In genomic region chr12:65756956-65757511, GRCh38 we compare ENCODE assay signal across 9 cellular contexts.
A peak's percentile ranks its signal among the peaks of the same experiment; 100 is the strongest.
DNase-seq lines count a peak whose midpoint lies in the region; ATAC-seq and TF ChIP-seq lines count a peak whose summit lies in the region.
"Had no signal": no experiment of that assay in that cellular context is flagged by ENCODE, and none has a peak within 500 bp of the region (broad histone marks: within the 10 kb centered on the region; RNA-seq: fewer than 3 reads in every experiment).

No MANE protein-coding gene starts in this region.

- RAD21 ChIA-PET in HCT116 (lab: Charles Lee; ENCODE audit: low non-redundant PET in 1 of 2, low total read pairs in 2 of 2, uncharacterized antibody in 2 of 2, unreplicated experiment in 2 of 2): no interaction called here

- no peaks in the 10 kb centered on the region for H3K27me3 Mint-ChIP-seq in activated naive CD4-positive, alpha-beta T cell treated with anti-CD3 and anti-CD28 coated beads, Interleukin-2, amount 10 ng/mL, durations not matched to agents 7 days and 5 days

- no peaks in the 10 kb centered on the region for H3K36me3 ChIP-seq in HCT116 (ENCODE audit: control insufficient read depth in 1 of 2, insufficient read depth in 2 of 2, low read length in 2 of 2)

- no peaks in the 10 kb centered on the region for H3K36me3 Mint-ChIP-seq in activated naive CD4-positive, alpha-beta T cell treated with anti-CD3 and anti-CD28 coated beads, Interleukin-2, amount 50 U/mL, for 72 hours
- no peaks in the 10 kb centered on the region for H3K36me3 Mint-ChIP-seq in activated naive CD4-positive, alpha-beta T cell treated with anti-CD3 and anti-CD28 coated beads, Interleukin-2, amount 10 ng/mL, durations not matched to agents 7 days and 5 days
- no peaks in the 10 kb centered on the region for H3K36me3 Mint-ChIP-seq in stimulated activated effector memory CD8-positive, alpha-beta T cell treated with anti-CD3 and anti-CD28 coated beads, Interleukin-12 subunit alpha, Interleukin-12 subunit beta, amount 100 ng/mL, for 72 hours

- no peaks in the 10 kb centered on the region for H3K9me2 ChIP-seq in HCT116 (ENCODE audit: insufficient read depth)

- H3K4me3 ChIP-seq in HCT116 (replicated peaks in 1 of 2; ENCODE audit: low read depth in 1 of 2, low read length in 2 of 2): no peak overlapping the region

- no peaks in the 10 kb centered on the region for H3K27me3 ChIP-seq in HCT116 (ENCODE audit: insufficient read depth, low read length)

- H3K27ac Mint-ChIP-seq in activated naive CD4-positive, alpha-beta T cell treated with anti-CD3 and anti-CD28 coated beads, Interleukin-2, amount 50 U/mL, for 72 hours: peak overlapping the region; percentile 37 to 38
- no peak overlapping the region for H3K27ac Mint-ChIP-seq in activated naive CD4-positive, alpha-beta T cell treated with anti-CD3 and anti-CD28 coated beads, Interleukin-2, amount 10 ng/mL, durations not matched to agents 7 days and 5 days
- no peak overlapping the region for H3K27ac Mint-ChIP-seq in stimulated activated effector memory CD8-positive, alpha-beta T cell treated with anti-CD3 and anti-CD28 coated beads, Interleukin-12 subunit alpha, Interleukin-12 subunit beta, amount 100 ng/mL, for 72 hours
- H3K27ac Mint-ChIP-seq: B cell had no signal

- no peaks in the 10 kb centered on the region for H4K20me1 ChIP-seq in HCT116 (ENCODE audit: insufficient read depth)

- H3K4me3 Mint-ChIP-seq in activated naive CD4-positive, alpha-beta T cell treated with anti-CD3 and anti-CD28 coated beads, Interleukin-2, amount 10 ng/mL, durations not matched to agents 7 days and 5 days: no peak overlapping the region
- H3K4me3 Mint-ChIP-seq in stimulated activated effector memory CD8-positive, alpha-beta T cell treated with anti-CD3 and anti-CD28 coated beads, Interleukin-12 subunit alpha, Interleukin-12 subunit beta, amount 100 ng/mL, for 72 hours: no peak overlapping the region
- H3K4me3 Mint-ChIP-seq: B cell had no signal

- peak overlapping the region; percentile 13; the same call in 1 of the 2 replicates for H3K4me2 ChIP-seq in HCT116 (ENCODE audit: low read length)

- no peak for TF ChIP-seq RAD21 in HCT116 (IDR thresholded peaks at IDR 0.05; ENCODE audit: low read depth)

- intact Hi-C loops in HCT116 (cut with micrococcal nuclease): no loop called here

- peaks cover 0 to 8% of the 10 kb centered on the region in 2 donors for H3K9me3 Mint-ChIP-seq in activated naive CD4-positive, alpha-beta T cell treated with anti-CD3 and anti-CD28 coated beads, Interleukin-2, amount 50 U/mL, for 72 hours
- H3K9me3 Mint-ChIP-seq in activated naive CD4-positive, alpha-beta T cell treated with anti-CD3 and anti-CD28 coated beads, Interleukin-2, amount 10 ng/mL, durations not matched to agents 7 days and 5 days: no peaks in the 10 kb centered on the region
- peaks cover 3% of the 10 kb centered on the region for H3K9me3 Mint-ChIP-seq in stimulated activated effector memory CD8-positive, alpha-beta T cell treated with anti-CD3 and anti-CD28 coated beads, Interleukin-12 subunit alpha, Interleukin-12 subunit beta, amount 100 ng/mL, for 72 hours

- TF ChIP-seq CTCF in HCT116 (IDR thresholded peaks at IDR 0.05 in 2 of 3, conservative IDR thresholded peaks at IDR 0.05 in 1 of 3; ENCODE audit: borderline replicate concordance in 1 of 3, insufficient read depth in 1 of 3, low read depth in 2 of 3, low read length in 2 of 3): no peak

- H2AFZ ChIP-seq in HCT116 (ENCODE audit: low read depth, low read length, poor library complexity, severe bottlenecking): peak overlapping the region; percentile 46

- CTCF ChIA-PET in activated naive CD4-positive, alpha-beta T cell treated with anti-CD3 and anti-CD28 coated beads, Interleukin-2, amount 10 ng/mL, durations not matched to agents 7 days and 5 days (lab: Charles Lee): interaction anchor here (1.4 kb wide), 1 partner anchor 28 kb away, joined by 3 read pairs; no protein-coding TSS in a partner anchor
- CTCF ChIA-PET in HCT116 (lab: Charles Lee): no interaction called here

- H3K9ac ChIP-seq in HCT116 (ENCODE audit: low read length): no peak overlapping the region

- H3K27ac ChIP-seq in HCT116 (ENCODE audit: low read depth, low read length): peak overlapping the region; percentile 26; the same call in 1 of the 2 replicates

- H3K4me1 Mint-ChIP-seq in activated naive CD4-positive, alpha-beta T cell treated with anti-CD3 and anti-CD28 coated beads, Interleukin-2, amount 10 ng/mL, durations not matched to agents 7 days and 5 days: no peaks in the 10 kb centered on the region
- H3K4me1 Mint-ChIP-seq in stimulated activated effector memory CD8-positive, alpha-beta T cell treated with anti-CD3 and anti-CD28 coated beads, Interleukin-12 subunit alpha, Interleukin-12 subunit beta, amount 100 ng/mL, for 72 hours: no peaks in the 10 kb centered on the region
- H3K4me1 Mint-ChIP-seq: B cell had no signal

- no peaks in the 10 kb centered on the region for H3K79me2 ChIP-seq in HCT116 (ENCODE audit: insufficient read depth, low read length)

- no peaks in the 10 kb centered on the region for H3K9me3 ChIP-seq in HCT116 (ENCODE audit: control insufficient read depth in 1 of 2, insufficient read depth in 1 of 2, low read depth in 1 of 2, low read length in 2 of 2)

- peak; percentile 92 to 96 for ATAC-seq in activated naive CD4-positive, alpha-beta T cell treated with anti-CD3 and anti-CD28 coated beads, Interleukin-2, amount 50 U/mL, for 72 hours
- ATAC-seq in HCT116: no peak; the same call in 1 of the 2 replicates
- ATAC-seq in HG03558 (IDR thresholded peaks at IDR 0.05; ENCODE audit: extremely low read depth, unreplicated experiment): peak; percentile 85
- peak; percentile 74 for ATAC-seq in stimulated activated effector memory CD8-positive, alpha-beta T cell treated with anti-CD3 and anti-CD28 coated beads, Interleukin-12 subunit alpha, Interleukin-12 subunit beta, amount 100 ng/mL, for 72 hours

- POLR2A ChIA-PET in HCT116 (lab: Charles Lee): no interaction called here

- no TSS peak for BruUV-seq in HCT116 (replicated peaks; lab: Mats Ljungman, UMichigan)

- no peak for TF ChIP-seq POLR2A in HCT116 (IDR thresholded peaks at IDR 0.05; ENCODE audit: borderline replicate concordance, extremely low read depth, insufficient read depth, insufficient read length)

- DNase-seq in activated naive CD4-positive, alpha-beta T cell treated with anti-CD3 and anti-CD28 coated beads, Interleukin-2, amount 50 U/mL, for 72 hours (ENCODE audit: low spot score in 2 of 2): peak in 1 of 2 donors; percentile 30
- DNase-seq in activated naive CD4-positive, alpha-beta T cell treated with anti-CD3 and anti-CD28 coated beads, Interleukin-2, amount 10 ng/mL, durations not matched to agents 7 days and 5 days: no peak
- no peak for DNase-seq in HCT116 (ENCODE audit: low read depth, low spot score)
- no peak for DNase-seq in stimulated activated effector memory CD8-positive, alpha-beta T cell treated with anti-CD3 and anti-CD28 coated beads, Interleukin-12 subunit alpha, Interleukin-12 subunit beta, amount 100 ng/mL, for 72 hours (ENCODE audit: low spot score in 2 of 2)
- no peak for DNase-seq in hepatic stellate cell (ENCODE audit: low spot score)
- DNase-seq in SHP77 treated with DMSO at 0.1 percent for 48 hours (lab: John Stamatoyannopoulos, UW): no peak
- DNase-seq in NCI-H187 treated with DMSO at 0.1 percent for 48 hours (lab: John Stamatoyannopoulos, UW): no peak

- peaks cover 17 to 28% of the 10 kb centered on the region in 2 experiments for H3K4me1 ChIP-seq in HCT116 (ENCODE audit: control insufficient read depth in 1 of 2, insufficient read depth in 2 of 2, low read length in 2 of 2)

TF ChIP-seq in HCT116, 20 proteins besides CTCF, POLR2A, EP300 and RAD21:
- TF ChIP-seq TCF7L2 (IDR thresholded peaks at IDR 0.05; ENCODE audit: borderline replicate concordance, extremely low read depth, insufficient read depth, insufficient read length) (peak; percentile 39), CBX3 (IDR thresholded peaks at IDR 0.05; ENCODE audit: low read depth) (no peak)

Comparison
In these comparisons a context has a peak if more than half of its experiments do, and no peak if none do; other contexts are left out.
1. H3K27ac Mint-ChIP-seq: peak in activated naive CD4-positive, alpha-beta T cell treated with anti-CD3 and anti-CD28 coated beads, Interleukin-2, amount 50 U/mL, for 72 hours (2 of 2); none in activated naive CD4-positive, alpha-beta T cell treated with anti-CD3 and anti-CD28 coated beads, Interleukin-2, amount 10 ng/mL, durations not matched to agents 7 days and 5 days (single experiment) and stimulated activated effector memory CD8-positive, alpha-beta T cell treated with anti-CD3 and anti-CD28 coated beads, Interleukin-12 subunit alpha, Interleukin-12 subunit beta, amount 100 ng/mL, for 72 hours (single experiment).